ENCODE assay signal across 8 cellular contexts in the genomic region with DNA sequence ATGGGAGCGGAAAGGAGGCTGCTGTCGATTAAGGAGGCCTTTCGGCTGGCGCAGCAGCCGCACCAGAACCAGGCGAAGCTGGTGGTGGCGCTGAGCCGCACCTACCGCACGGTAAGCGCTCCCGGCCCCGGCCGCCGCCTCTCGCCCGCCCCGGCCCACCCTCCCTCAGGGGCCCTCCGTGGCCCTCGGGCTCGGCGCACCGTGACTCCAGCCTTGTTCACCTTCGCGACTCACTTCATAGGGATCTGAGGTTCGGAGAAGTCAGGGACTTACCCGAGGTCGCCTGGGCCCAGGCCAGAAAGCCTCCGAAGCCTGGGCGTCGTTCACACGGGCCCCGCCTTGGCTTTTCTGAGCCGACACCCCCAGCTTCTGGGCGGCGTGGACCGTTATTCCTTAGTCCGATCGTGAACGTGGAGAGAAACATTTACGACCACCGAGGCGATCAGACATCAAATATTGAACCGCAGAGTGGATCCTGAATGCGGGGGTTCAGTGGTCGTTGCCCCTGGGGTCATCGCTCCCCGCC. TPM values are rescaled to one million over a fixed set of nuclear protein-coding genes. Genes with fewer than 3 reads are reported as not detected.
DNase-seq lines count a peak whose midpoint lies in the region; ATAC-seq and TF ChIP-seq lines count a peak whose summit lies in the region.

No MANE protein-coding gene starts in this region.

- H3K4me3 Mint-ChIP-seq in activated T-cell treated with anti-CD3 and anti-CD28 coated beads, Interleukin-2, amount 50 U/mL, for 24 hours = peak overlapping the region; percentile 97
- peak overlapping the region; percentile 93 to 100 (median 98) for H3K4me3 Mint-ChIP-seq in naive thymus-derived CD4-positive, alpha-beta T cell

- peaks cover 94% of the 10 kb centered on the region for H3K79me2 ChIP-seq in OCI-LY7 (ENCODE audit: insufficient read depth, low read depth, low read length)

- no peak for DNase-seq in activated T-cell treated with anti-CD3 and anti-CD28 coated beads, Interleukin-2, amount 50 U/mL, for 24 hours
- DNase-seq in activated T-cell treated with anti-CD3 and anti-CD28 coated beads, Interleukin-2, amount 50 U/mL, for 48 hours = no peak
- no peak for DNase-seq in OCI-LY7 (ENCODE audit: low spot score)
- DNase-seq in effector memory CD4-positive, alpha-beta T cell = peak in 1 of 3 donors; percentile 1
- DNase-seq in naive thymus-derived CD4-positive, alpha-beta T cell = no peak
- DNase-seq in NCI-H226 = no peak
- no peak for DNase-seq in NCI-H524 (lab: John Stamatoyannopoulos, UW)

- CTCF ChIA-PET in OCI-LY7 (lab: Charles Lee; ENCODE audit: unreplicated experiment) = no interaction called here
- CTCF ChIA-PET in naive thymus-derived CD4-positive, alpha-beta T cell (lab: Charles Lee) = no interaction called here

- peak overlapping the region; percentile 98 for H3K27ac Mint-ChIP-seq in activated T-cell treated with anti-CD3 and anti-CD28 coated beads, Interleukin-2, amount 50 U/mL, for 24 hours
- H3K27ac Mint-ChIP-seq in naive thymus-derived CD4-positive, alpha-beta T cell = peak overlapping the region in 8 of 9 donors; percentile 91 to 99 (median 98)

- ATAC-seq in HG02763 (IDR thresholded peaks at IDR 0.05; ENCODE audit: unreplicated experiment) = peak; percentile 24
- ATAC-seq in naive thymus-derived CD4-positive, alpha-beta T cell = peak; percentile 20

- H3K4me2 ChIP-seq in OCI-LY7 (ENCODE audit: low read length) = peak overlapping the region; percentile 88

- H3K27me3 ChIP-seq in effector memory CD4-positive, alpha-beta T cell (replicated peaks; ENCODE audit: control insufficient read depth, insufficient read depth, low read length, poor library complexity, severe bottlenecking) = no peaks in the 10 kb centered on the region
- no peaks in the 10 kb centered on the region for H3K27me3 ChIP-seq in naive thymus-derived CD4-positive, alpha-beta T cell (ENCODE audit: control insufficient read depth in 2 of 2, insufficient read depth in 2 of 2, low read length in 2 of 2)

- no peak for TF ChIP-seq CTCF in OCI-LY7 (conservative IDR thresholded peaks at IDR 0.05; ENCODE audit: low read length)

- peak overlapping the region; percentile 30 for H2AFZ ChIP-seq in OCI-LY7 (ENCODE audit: low read length)

- H3K9me2 ChIP-seq in OCI-LY7 (ENCODE audit: insufficient read depth, low read length) = no peaks in the 10 kb centered on the region

- peak overlapping the region; percentile 91 for H3K27ac ChIP-seq in OCI-LY7 (ENCODE audit: low read depth, low read length, poor library complexity, severe bottlenecking)
- H3K27ac ChIP-seq in effector memory CD4-positive, alpha-beta T cell (ENCODE audit: insufficient read depth, low read length, poor library complexity, severe bottlenecking) = peak overlapping the region; percentile 91
- H3K27ac ChIP-seq in naive thymus-derived CD4-positive, alpha-beta T cell (ENCODE audit: low read depth, low read length) = peak overlapping the region; percentile 99

- peaks cover 87% of the 10 kb centered on the region for H3K36me3 ChIP-seq in OCI-LY7 (ENCODE audit: insufficient read depth, low read length)
- no peaks in the 10 kb centered on the region for H3K36me3 ChIP-seq in effector memory CD4-positive, alpha-beta T cell (ENCODE audit: control insufficient read depth, insufficient read depth, low read length)
- H3K36me3 ChIP-seq in naive thymus-derived CD4-positive, alpha-beta T cell (ENCODE audit: control insufficient read depth in 2 of 3, insufficient read depth in 3 of 3, low read length in 3 of 3) = peaks cover 0 to 13% (median 7%) of the 10 kb centered on the region in 3 experiments

- peaks cover 46% of the 10 kb centered on the region for H3K4me1 ChIP-seq in OCI-LY7 (ENCODE audit: insufficient read depth, low read length, poor library complexity, severe bottlenecking)
- H3K4me1 ChIP-seq in effector memory CD4-positive, alpha-beta T cell (ENCODE audit: control insufficient read depth, insufficient read depth, low read length, poor library complexity, severe bottlenecking) = peaks cover 18% of the 10 kb centered on the region
- H3K4me1 ChIP-seq in naive thymus-derived CD4-positive, alpha-beta T cell (ENCODE audit: control insufficient read depth in 2 of 2, insufficient read depth in 2 of 2, low read length in 2 of 2) = peaks cover 16 to 30% of the 10 kb centered on the region in 2 donors

- peaks cover 85% of the 10 kb centered on the region for H3K36me3 Mint-ChIP-seq in activated T-cell treated with anti-CD3 and anti-CD28 coated beads, Interleukin-2, amount 50 U/mL, for 24 hours (ENCODE audit: low read depth)
- peaks cover 0 to 16% (median 9%) of the 10 kb centered on the region in 5 donors for H3K36me3 Mint-ChIP-seq in naive thymus-derived CD4-positive, alpha-beta T cell

- intact Hi-C loops in OCI-LY7 (cut with micrococcal nuclease; ENCODE audit: unreplicated experiment) = loop anchor here (2.0 kb wide), 3 partner anchors 144 to 216 kb away; a partner anchor contains a TSS
- intact Hi-C loops in naive thymus-derived CD4-positive, alpha-beta T cell (cut with micrococcal nuclease) = loop anchor here (2.0 to 5.0 kb wide), 3 partner anchors 474 to 1586 kb away; no protein-coding TSS in a partner anchor

- no peaks in the 10 kb centered on the region for H3K27me3 Mint-ChIP-seq in activated T-cell treated with anti-CD3 and anti-CD28 coated beads, Interleukin-2, amount 50 U/mL, for 24 hours
- H3K27me3 Mint-ChIP-seq in naive thymus-derived CD4-positive, alpha-beta T cell = no peaks in the 10 kb centered on the region

- peak overlapping the region; percentile 85 for H3K4me3 ChIP-seq in OCI-LY7 (ENCODE audit: low read depth, low read length, poor library complexity, severe bottlenecking)
- peak overlapping the region; percentile 74 for H3K4me3 ChIP-seq in effector memory CD4-positive, alpha-beta T cell (ENCODE audit: insufficient read depth, low read depth, low read length, poor library complexity, severe bottlenecking)
- H3K4me3 ChIP-seq in naive thymus-derived CD4-positive, alpha-beta T cell (ENCODE audit: low read length) = peak overlapping the region; percentile 96

- peaks cover 45% of the 10 kb centered on the region for H4K20me1 ChIP-seq in OCI-LY7 (ENCODE audit: insufficient read depth, low read length)

- peaks cover 40% of the 10 kb centered on the region for H3K4me1 Mint-ChIP-seq in activated T-cell treated with anti-CD3 and anti-CD28 coated beads, Interleukin-2, amount 50 U/mL, for 24 hours (ENCODE audit: low read depth)
- H3K4me1 Mint-ChIP-seq in naive thymus-derived CD4-positive, alpha-beta T cell = peaks cover 44 to 66% (median 53%) of the 10 kb centered on the region in 7 donors

- POLR2A ChIA-PET in OCI-LY7 (lab: Charles Lee) = interaction anchor here (0.6 kb wide), 1 partner anchor 10 kb away, joined by 3 read pairs; no protein-coding TSS in a partner anchor
- POLR2A ChIA-PET in naive thymus-derived CD4-positive, alpha-beta T cell (lab: Charles Lee) = interaction anchor here (1.3 to 1.7 kb wide), 2 partner anchors 197 to 211 kb away, joined by 4 to 10 read pairs; a partner anchor contains a TSS

- BruUV-seq in OCI-LY7 (replicated peaks; lab: Mats Ljungman, UMichigan) = no TSS peak

- H3K9me3 ChIP-seq in OCI-LY7 (ENCODE audit: low read length) = no peaks in the 10 kb centered on the region; the same call in 1 of the 2 replicates
- no peaks in the 10 kb centered on the region for H3K9me3 ChIP-seq in effector memory CD4-positive, alpha-beta T cell (ENCODE audit: control insufficient read depth, low read length)
- H3K9me3 ChIP-seq in naive thymus-derived CD4-positive, alpha-beta T cell (ENCODE audit: control insufficient read depth in 2 of 3, low read length in 3 of 3) = no peaks in the 10 kb centered on the region

- no peaks in the 10 kb centered on the region for H3K9me3 Mint-ChIP-seq in activated T-cell treated with anti-CD3 and anti-CD28 coated beads, Interleukin-2, amount 50 U/mL, for 24 hours
- H3K9me3 Mint-ChIP-seq in naive thymus-derived CD4-positive, alpha-beta T cell = peaks cover 0 to 2% (median 0%) of the 10 kb centered on the region in 11 donors

RNA-seq across cellular contexts. Expression of a gene that starts 0.4 kb away (rescaled TPM):
- 57.5 and 68.6 TPM in 2 replicates for total RNA-seq in OCI-LY7 (2014; rRNA removed; shearing (Covaris generic))
- 89.8 and 95.4 TPM in 2 replicates for total RNA-seq in OCI-LY7 (2022)
- 10 to 100 TPM in 1 of 5 experiments, 1 to 10 TPM in 1, under 1 TPM in 3; 0.24 to 44.1 (median 0.35) TPM for total RNA-seq in naive thymus-derived CD4-positive, alpha-beta T cell
- under 1 TPM; 0.09 to 0.24 TPM for polyA plus RNA-seq in naive thymus-derived CD4-positive, alpha-beta T cell

RNA-seq across cellular contexts. Expression of a gene that starts 0.6 kb away (rescaled TPM):
- 88.7 and 88.8 TPM in 2 replicates for total RNA-seq in OCI-LY7 (2014; rRNA removed; shearing (Covaris generic))
- total RNA-seq in OCI-LY7 (2022) = 115 and 141 TPM in 2 replicates
- 10 to 100 TPM; 50.3 to 85.1 (median 73.8) TPM for total RNA-seq in naive thymus-derived CD4-positive, alpha-beta T cell
- polyA plus RNA-seq in naive thymus-derived CD4-positive, alpha-beta T cell = 10 to 100 TPM; 29.3 to 32.6 TPM

RNA-seq across cellular contexts. Expression of a gene that starts 29.7 kb away (rescaled TPM):
- not detected in 2 replicates for total RNA-seq in OCI-LY7 (2014; rRNA removed; shearing (Covaris generic))
- not detected in 2 replicates for total RNA-seq in OCI-LY7 (2022)
- under 1 TPM in 1 of 5 experiments, not detected in 4; 0.08 TPM for total RNA-seq in naive thymus-derived CD4-positive, alpha-beta T cell
- polyA plus RNA-seq in naive thymus-derived CD4-positive, alpha-beta T cell = not detected
